In genomic region chr1:228937851-228938247, GRCh38 we compare ENCODE assay signal across 11 cellular contexts.
DNase-seq lines count a peak whose midpoint lies in the region; ATAC-seq and TF ChIP-seq lines count a peak whose summit lies in the region.
"Had no signal": no experiment of that assay in that cellular context is flagged by ENCODE, and none has a peak within 500 bp of the region (broad histone marks: within the 10 kb centered on the region; RNA-seq: fewer than 3 reads in every experiment).

No MANE protein-coding gene starts in this region.

- H3K4me3 ChIP-seq in left lung = no peak overlapping the region
- H3K4me3 ChIP-seq in skin epidermis = no peak overlapping the region
- no peak overlapping the region for H3K4me3 ChIP-seq in PC-3 (ENCODE audit: low read length)

- ATAC-seq in left lung (peak; percentile 20), HG02870 (IDR thresholded peaks at IDR 0.05; ENCODE audit: unreplicated experiment) (no peak), PC-3 (no peak)

- BruUV-seq in PC-3 (replicated peaks; lab: Mats Ljungman, UMichigan) = no TSS peak

- POLR2A ChIA-PET in PC-3 (lab: Charles Lee; ENCODE audit: unreplicated experiment) = no interaction called here

- H3K79me2 ChIP-seq in PC-3 (ENCODE audit: low read length) = no peaks in the 10 kb centered on the region

- H2AFZ ChIP-seq in PC-3 (ENCODE audit: low read length) = no peak overlapping the region

- H3K27me3 ChIP-seq in left lung (no peaks in the 10 kb centered on the region), PC-3 (ENCODE audit: low read length) (peaks cover 83% of the 10 kb centered on the region)

- intact Hi-C loops in left lung (cut with DNase I) (no loop called here), PC-3 (cut with micrococcal nuclease) (no loop called here)

- H3K36me3 ChIP-seq in left lung (no peaks in the 10 kb centered on the region), PC-3 (ENCODE audit: low read depth, low read length) (no peaks in the 10 kb centered on the region)

- peak; percentile 49 for DNase-seq in KBM-7
- DNase-seq in left lung = no peak
- DNase-seq in activated gamma-delta T cell treated with Interleukin-2 at 50 U/mL for 16 hours = no peak
- no peak for DNase-seq in PC-3
- no peak for DNase-seq in NCI-H82 treated with DMSO at 0.1 percent for 48 hours (lab: John Stamatoyannopoulos, UW; ENCODE audit: unreplicated experiment)
- DNase-seq: activated CD4-positive, alpha-beta T cell treated with anti-CD3 and anti-CD28 coated beads, Interleukin-2, amount 50 U/mL, for 48 hours; foreskin melanocyte; stimulated activated CD4-positive, alpha-beta T cell treated with anti-CD3 and anti-CD28 coated beads, Interleukin-4, amount 100 ng/mL, for 1 hour had no signal

- no peaks in the 10 kb centered on the region for H3F3A ChIP-seq in PC-3 (ENCODE audit: low read length, unreplicated experiment)

- H3K9me3 ChIP-seq in left lung (no peaks in the 10 kb centered on the region), PC-3 (ENCODE audit: low read length) (no peaks in the 10 kb centered on the region)

- H4K20me1 ChIP-seq in PC-3 (ENCODE audit: low read length) = no peaks in the 10 kb centered on the region

- H3K4me1 ChIP-seq in left lung (peaks cover 14 to 67% of the 10 kb centered on the region in 2 donors), PC-3 (ENCODE audit: insufficient read depth, low read length) (no peaks in the 10 kb centered on the region)

- CTCF ChIA-PET in PC-3 (lab: Charles Lee) = no interaction called here

- H3K9me2 ChIP-seq in PC-3 (replicated peaks; ENCODE audit: low read length) = no peaks in the 10 kb centered on the region

- H3K9ac ChIP-seq in PC-3 (ENCODE audit: low read length) = no peak overlapping the region

- TF ChIP-seq CTCF in left lung (IDR thresholded peaks at IDR 0.05) (no peak), PC-3 (conservative IDR thresholded peaks at IDR 0.05; ENCODE audit: low read depth, low read length) (no peak)

- H3K27ac ChIP-seq in angular gyrus (ENCODE audit: low read depth, low read length) (peak overlapping the region; percentile 46), left lung (peak overlapping the region in 1 of 2 donors; percentile 81), skin epidermis (peak overlapping the region in 11 of 21 experiments; percentile 13 to 73 (median 44)), PC-3 (ENCODE audit: low read length) (no peak overlapping the region)

- in situ Hi-C loops in KBM-7 (cut with MboI; ENCODE audit: low pct_unique_long_range_greater_than_20kb, low sequenced_read_pairs) = no loop called here

- H3K4me2 ChIP-seq in PC-3 (ENCODE audit: low read length) = no peak overlapping the region
